ENCODE assay signal across 8 cellular contexts in the genomic region with DNA sequence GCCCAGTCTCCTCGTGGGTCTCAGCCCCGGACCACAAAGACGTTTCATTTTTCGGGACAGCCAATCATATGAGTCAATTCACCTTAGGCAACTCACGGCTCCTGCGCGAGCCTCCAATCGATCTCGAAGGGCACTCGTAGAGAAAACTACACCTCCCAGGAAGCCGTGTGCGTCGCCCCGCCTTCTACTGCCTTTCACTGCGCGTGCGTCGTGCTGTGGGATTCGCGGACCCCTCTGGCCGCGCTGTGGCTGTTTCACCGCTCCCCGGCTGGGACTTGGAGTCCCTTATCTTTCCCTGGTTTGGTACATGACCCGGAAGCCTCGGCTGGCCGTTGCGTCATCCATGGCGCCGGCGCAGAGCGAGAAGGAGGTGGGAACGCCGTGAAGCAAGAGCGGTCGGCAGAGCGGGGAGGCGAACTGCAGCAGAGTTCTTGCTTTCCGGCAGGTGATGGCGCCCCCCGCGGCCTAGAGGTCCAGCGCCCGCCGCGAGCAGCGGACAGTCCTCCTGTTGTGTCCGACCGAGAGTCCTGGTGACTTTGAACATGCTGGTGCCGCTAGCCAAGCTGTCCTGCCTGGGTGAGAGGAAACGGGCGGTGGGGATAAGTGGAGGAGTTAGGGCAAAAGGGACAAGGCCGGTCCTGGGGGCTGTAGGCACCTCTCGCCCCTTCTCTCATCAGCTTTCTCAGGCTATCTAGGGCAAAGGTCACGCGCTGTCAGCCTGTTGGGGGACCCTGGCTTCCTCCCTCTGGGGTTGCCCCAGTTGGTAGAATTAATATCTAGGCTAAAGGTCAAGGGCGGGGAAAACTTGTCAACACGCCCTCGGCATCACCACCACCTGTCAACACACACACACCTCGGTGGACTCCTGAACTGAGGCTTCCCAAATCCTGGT. TPM values are rescaled to one million over a fixed set of nuclear protein-coding genes. Genes with fewer than 3 reads are reported as not detected.
DNase-seq lines count a peak whose midpoint lies in the region; ATAC-seq lines count a peak whose summit lies in the region.

A gene (plus strand): TSS at position 382 of the 892 bp plus-strand sequence. CDS start 161 bp downstream, at position 543.

- H4K8ac ChIP-seq in mesenchymal stem cell (ENCODE audit: low read length), result peak within 1 kb of the TSS; percentile 89

- H3K18ac ChIP-seq in mesenchymal stem cell (ENCODE audit: low read depth in 1 of 2, low read length in 2 of 2), result peak within 1 kb of the TSS; percentile 71 to 87

- peak within 1 kb of the TSS; percentile 92 for H3K27ac ChIP-seq in HUES48 (ENCODE audit: low read depth, low read length)
- peak within 1 kb of the TSS; percentile 87 for H3K27ac ChIP-seq in mesenchymal stem cell (ENCODE audit: low read length, poor library complexity, severe bottlenecking)

- H2BK12ac ChIP-seq in mesenchymal stem cell (ENCODE audit: low read length in 2 of 2), result peak within 1 kb of the TSS in 1 of 2 experiments; percentile 10

- H3K36me3 ChIP-seq in HUES48 (ENCODE audit: control insufficient read depth, insufficient read depth, low read length) (peaks cover 17% of the 10 kb centered on the region), NT2/D1 (ENCODE audit: insufficient read depth, insufficient read length, low read length) (peaks cover 7% of the 10 kb centered on the region), endocrine pancreas (ENCODE audit: control insufficient read depth, insufficient read depth, low read length) (no peaks in the 10 kb centered on the region), mesenchymal stem cell (ENCODE audit: control insufficient read depth in 1 of 2, insufficient read depth in 2 of 2, low read depth in 1 of 2, low read length in 2 of 2) (no peaks in the 10 kb centered on the region)

- H3K9me3 ChIP-seq in HUES48 (ENCODE audit: control insufficient read depth, insufficient read depth, low read length) (no peaks in the 10 kb centered on the region), NT2/D1 (ENCODE audit: insufficient read depth, low read length) (no peaks in the 10 kb centered on the region), endocrine pancreas (ENCODE audit: control insufficient read depth, low read length) (no peaks in the 10 kb centered on the region), mesenchymal stem cell (ENCODE audit: control insufficient read depth, low read length) (no peaks in the 10 kb centered on the region)

- H2BK15ac ChIP-seq in mesenchymal stem cell (ENCODE audit: low read depth, poor library complexity, severe bottlenecking), result peak within 1 kb of the TSS; percentile 94

- no peak within 1 kb of the TSS for H2AK5ac ChIP-seq in mesenchymal stem cell (ENCODE audit: low read length, severe bottlenecking)

- H3K27me3 ChIP-seq in HUES48 (ENCODE audit: control insufficient read depth, insufficient read depth, low read length) (no peaks in the 10 kb centered on the region), NT2/D1 (ENCODE audit: insufficient read depth, insufficient read length) (no peaks in the 10 kb centered on the region), endocrine pancreas (ENCODE audit: control insufficient read depth, insufficient read depth, low read length) (no peaks in the 10 kb centered on the region), mesenchymal stem cell (ENCODE audit: control insufficient read depth in 1 of 2, insufficient read depth in 1 of 2, low read length in 2 of 2) (no peaks in the 10 kb centered on the region)

- peak within 1 kb of the TSS; percentile 27 for H2BK120ac ChIP-seq in mesenchymal stem cell (ENCODE audit: low read depth, low read length)

- peak within 1 kb of the TSS; percentile 51 to 73 for H3K4ac ChIP-seq in mesenchymal stem cell (ENCODE audit: low read depth in 1 of 2, low read length in 2 of 2)

- under 1% methylated on average over 56 of the region's 60 CpGs for WGBS in mesenchymal stem cell

- peak within 1 kb of the TSS; percentile 71 to 81 for H3K23ac ChIP-seq in mesenchymal stem cell (ENCODE audit: low read length in 2 of 2)

- peak within 1 kb of the TSS; percentile 74 for H4K91ac ChIP-seq in mesenchymal stem cell (ENCODE audit: low read length)

- peak; percentile 84 for ATAC-seq in GM21390 (IDR thresholded peaks at IDR 0.05; ENCODE audit: unreplicated experiment)

- H3K4me3 ChIP-seq in HUES48 (ENCODE audit: low read depth, low read length), result peak within 1 kb of the TSS; percentile 81
- peak within 1 kb of the TSS; percentile 81 for H3K4me3 ChIP-seq in NT2/D1 (ENCODE audit: insufficient read length, low read depth)
- H3K4me3 ChIP-seq in endocrine pancreas (ENCODE audit: control insufficient read depth, insufficient read depth, low read length), result peak within 1 kb of the TSS; percentile 71
- peak within 1 kb of the TSS; percentile 87 to 99 for H3K4me3 ChIP-seq in mesenchymal stem cell (ENCODE audit: insufficient read depth in 1 of 2, low read depth in 1 of 2, low read length in 2 of 2)

- H2BK5ac ChIP-seq in mesenchymal stem cell (ENCODE audit: low read depth, low read length, poor library complexity, severe bottlenecking), result no peak within 1 kb of the TSS

- peak within 1 kb of the TSS; percentile 92 for H2AFZ ChIP-seq in mesenchymal stem cell (ENCODE audit: low read depth, low read length)

- H3K79me1 ChIP-seq in mesenchymal stem cell (replicated peaks; ENCODE audit: low read length, poor library complexity, severe bottlenecking), result peaks cover 18% of the 10 kb centered on the region

- H3K4me1 ChIP-seq in HUES48 (ENCODE audit: control insufficient read depth, insufficient read depth, low read length) (no peaks in the 10 kb centered on the region), NT2/D1 (ENCODE audit: insufficient read depth, insufficient read length) (no peaks in the 10 kb centered on the region), endocrine pancreas (ENCODE audit: control insufficient read depth, insufficient read depth, low read length) (peaks cover 7% of the 10 kb centered on the region), mesenchymal stem cell (ENCODE audit: control insufficient read depth, insufficient read depth, low read depth, low read length) (peaks cover 2% of the 10 kb centered on the region)

- H3K14ac ChIP-seq in mesenchymal stem cell (ENCODE audit: low read length in 2 of 2), result peak within 1 kb of the TSS in 1 of 2 experiments; percentile 44

- H3K9ac ChIP-seq in HUES48 (ENCODE audit: low read depth, low read length), result peak within 1 kb of the TSS; percentile 89
- H3K9ac ChIP-seq in NT2/D1 (ENCODE audit: insufficient read length, low read depth), result peak within 1 kb of the TSS; percentile 86
- H3K9ac ChIP-seq in endocrine pancreas (ENCODE audit: control insufficient read depth, insufficient read depth, low read length), result peak within 1 kb of the TSS; percentile 42
- peak within 1 kb of the TSS; percentile 98 for H3K9ac ChIP-seq in mesenchymal stem cell (ENCODE audit: low read length)

- H3K4me2 ChIP-seq in mesenchymal stem cell (ENCODE audit: low read length, poor library complexity, severe bottlenecking), result peak within 1 kb of the TSS; percentile 90

- DNase-seq in D341Med (ENCODE audit: low spot score) (peak; percentile 96), NT2/D1 (ENCODE audit: low read depth, low spot score) (peak; percentile 90), mesenchymal stem cell (peak; percentile 100)
- DNase-seq in activated CD8-positive, alpha-beta memory T cell treated with anti-CD3 and anti-CD28 coated beads, Interleukin-2, amount 50 U/mL, for 1 hour (ENCODE audit: extremely low read depth), result peak; percentile 96
- peak; percentile 98 for DNase-seq in stimulated activated CD8-positive, alpha-beta memory T cell treated with anti-CD3 and anti-CD28 coated beads, Interleukin-12 subunit alpha, Interleukin-12 subunit beta, amount 100 ng/mL, for 4 hours (ENCODE audit: low read depth)

RNA-seq across cellular contexts. Expression of the gene that starts here (rescaled TPM):
- polyA plus RNA-seq in mesenchymal stem cell (2013, experiment 1 of 2), result 16.9 TPM
- 16.7 TPM for polyA plus RNA-seq in mesenchymal stem cell (2013, experiment 2 of 2)

Comparison
In these comparisons a context has a peak if more than half of its experiments do, and no peak if none do; other contexts are left out.
1. Peak in every context shown above with its lines: DNase-seq, ATAC-seq, H3K4me3 ChIP-seq and H3K27ac ChIP-seq.
2. H3K9ac ChIP-seq: peak in every context shown above with its lines; median percentile 98 in mesenchymal stem cell; 89 in HUES48; 86 in NT2/D1; 42 in endocrine pancreas.